Comparison of ENCODE assay signal across 16 cellular contexts in genomic region chr21:33857846-33858671, GRCh38. TPM values are rescaled to one million over a fixed set of nuclear protein-coding genes. Genes with fewer than 3 reads are reported as not detected.
DNase-seq lines count a peak whose midpoint lies in the region; ATAC-seq and TF ChIP-seq lines count a peak whose summit lies in the region.
"Had no signal": no experiment of that assay in that cellular context is flagged by ENCODE, and none has a peak within 500 bp of the region (broad histone marks: within the 10 kb centered on the region; RNA-seq: fewer than 3 reads in every experiment).

No MANE protein-coding gene starts in this region.

- H3K4me3 ChIP-seq in WERI-Rb-1 (ENCODE audit: low read depth, low read length), result no peak overlapping the region

- peak overlapping the region; percentile 59 for H3K27ac ChIP-seq in WERI-Rb-1
- H3K27ac ChIP-seq: HL-60 had no signal

- DNase-seq in WERI-Rb-1 (peak; percentile 44), iPS-NIHi11 (ENCODE audit: low spot score) (peak; percentile 66), posterior vena cava (ENCODE audit: low spot score) (peak; percentile 50), putamen (ENCODE audit: low spot score) (no peak), DMS153 treated with DMSO at 0.1 percent for 48 hours (lab: John Stamatoyannopoulos, UW; ENCODE audit: unreplicated experiment) (no peak), amygdala (lab: John Stamatoyannopoulos, UW) (no peak)
- DNase-seq: Caco-2; CD4-positive, CD25-positive, alpha-beta regulatory T cell; DMS53; HCEC 1CT; NCI-H1105 treated with DMSO at 0.1 percent for 48 hours; NCI-H1694 treated with DMSO at 0.1 percent for 48 hours; NCI-H526 treated with DMSO at 0.1 percent for 48 hours; SHP77 had no signal

- no peaks in the 10 kb centered on the region for H3K27me3 ChIP-seq in WERI-Rb-1 (ENCODE audit: insufficient read depth, low read depth, severe bottlenecking)

- ATAC-seq in HG02840 (IDR thresholded peaks at IDR 0.05; ENCODE audit: low FRiP score, unreplicated experiment), result no peak

- intact Hi-C loops in posterior vena cava (cut with DNase I), result no loop called here

- no peaks in the 10 kb centered on the region for H3K9me3 ChIP-seq in WERI-Rb-1 (ENCODE audit: severe bottlenecking)
- H3K9me3 ChIP-seq: Caco-2 had no signal

- 0 out of 2 replicates have a peak, but pooled peaks have one; percentile 1 for TF ChIP-seq CTCF in WERI-Rb-1 (IDR thresholded peaks at IDR 0.05; ENCODE audit: low read depth, low read length)

- no peaks in the 10 kb centered on the region for H3K36me3 ChIP-seq in WERI-Rb-1

RNA-seq across cellular contexts. Expression of gene ATP5PO, which starts 57.5 kb away (rescaled TPM):
- 100 to 1,000 TPM; 138 to 167 TPM for total RNA-seq in posterior vena cava

Comparison
In these comparisons a context has a peak if more than half of its experiments do, and no peak if none do; other contexts are left out.
1. DNase-seq: peak in WERI-Rb-1 (single experiment), iPS-NIHi11 (single experiment) and posterior vena cava (single experiment); none in putamen (single experiment), DMS153 treated with DMSO at 0.1 percent for 48 hours (single experiment) and amygdala (0 of 56).